Comparison of ENCODE assay signal across 8 cellular contexts in the genomic region with DNA sequence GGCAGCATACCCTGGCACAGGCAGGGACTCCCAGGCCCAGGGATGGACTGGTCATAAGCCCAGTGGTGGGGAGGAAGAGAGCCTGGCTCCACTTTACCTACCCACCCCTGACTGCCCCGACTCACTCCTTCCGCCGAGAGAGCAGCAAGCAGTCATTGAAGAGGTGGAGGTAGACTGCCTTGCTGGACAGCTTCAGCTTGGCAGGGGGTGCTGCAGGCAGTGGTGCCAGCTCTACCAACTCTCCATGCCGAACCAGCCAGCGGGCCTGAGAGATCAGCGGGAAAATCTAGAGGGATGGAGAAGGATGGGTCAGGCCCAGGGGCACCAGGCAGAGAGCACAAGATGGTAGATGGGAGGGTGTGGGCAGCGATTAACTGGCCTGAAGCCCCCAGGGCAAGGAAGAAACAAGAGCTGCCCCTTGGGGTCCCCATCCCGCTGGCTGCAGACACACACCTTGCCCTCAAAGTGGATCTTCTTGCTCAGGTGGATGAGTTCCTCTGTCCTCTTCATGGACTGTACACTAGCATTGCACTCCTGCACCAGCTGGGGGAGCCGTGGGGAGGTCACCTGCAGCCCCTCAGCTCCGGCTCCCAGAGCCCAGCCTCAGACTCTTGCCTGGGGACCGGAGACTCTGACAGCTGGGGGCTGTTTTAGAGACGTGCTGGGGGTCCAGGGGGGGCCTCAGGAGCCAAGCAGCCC. TPM values are rescaled to one million over a fixed set of nuclear protein-coding genes. Genes with fewer than 3 reads are reported as not detected.
DNase-seq lines count a peak whose midpoint lies in the region; ATAC-seq and TF ChIP-seq lines count a peak whose summit lies in the region.

No MANE protein-coding gene starts in this region.

- WGBS in psoas muscle, 3 donors, result 77 to 85% (median 81%) methylated on average over 12 of the region's 12 CpGs

- no peak for ATAC-seq in psoas muscle
- no peak for ATAC-seq in GM19467 (IDR thresholded peaks at IDR 0.05; ENCODE audit: unreplicated experiment)
- no peak for ATAC-seq in HG02588 (IDR thresholded peaks at IDR 0.05; ENCODE audit: unreplicated experiment)

- peaks cover 6% of the 10 kb centered on the region for H3K4me1 ChIP-seq in OCI-LY7 (ENCODE audit: insufficient read depth, low read length, poor library complexity, severe bottlenecking)
- no peaks in the 10 kb centered on the region for H3K4me1 ChIP-seq in psoas muscle

- no TSS peak for BruUV-seq in OCI-LY7 (replicated peaks; lab: Mats Ljungman, UMichigan)

- DNase-seq in SHP77 (lab: John Stamatoyannopoulos, UW) (peak; percentile 36 to 43), SHP77 treated with DMSO at 0.1 percent for 48 hours (lab: John Stamatoyannopoulos, UW) (no peak), OCI-LY7 (ENCODE audit: low spot score) (peak; percentile 44), cardiac fibroblast (ENCODE audit: low read depth in 2 of 2) (no peak), psoas muscle (no peak), DMS79 (lab: John Stamatoyannopoulos, UW) (no peak)

- CTCF ChIA-PET in OCI-LY7 (lab: Charles Lee; ENCODE audit: unreplicated experiment), result no interaction called here

- H3K27ac ChIP-seq in OCI-LY7 (ENCODE audit: low read depth, low read length, poor library complexity, severe bottlenecking), result no peak overlapping the region
- no peak overlapping the region for H3K27ac ChIP-seq in psoas muscle

- intact Hi-C loops in OCI-LY7 (cut with micrococcal nuclease; ENCODE audit: unreplicated experiment), result loop anchor here (5.0 kb wide), 2 partner anchors 163 to 703 kb away; a partner anchor contains a TSS
- intact Hi-C loops in psoas muscle (cut with DNase I), result no loop called here

- no peaks in the 10 kb centered on the region for H3K9me2 ChIP-seq in OCI-LY7 (ENCODE audit: insufficient read depth, low read length)

- no peaks in the 10 kb centered on the region for H3K27me3 ChIP-seq in psoas muscle (ENCODE audit: insufficient read depth in 3 of 3, low read length in 2 of 3)

- H3K4me2 ChIP-seq in OCI-LY7 (ENCODE audit: low read length), result no peak overlapping the region

- TF ChIP-seq CTCF in OCI-LY7 (conservative IDR thresholded peaks at IDR 0.05; ENCODE audit: low read length) (peak; percentile 50; the same call in 1 of the 2 replicates), cardiac fibroblast (IDR thresholded peaks at IDR 0.05; ENCODE audit: low read depth, low read length) (peak; percentile 36), psoas muscle (IDR thresholded peaks at IDR 0.05) (peak; percentile 19)

- no peaks in the 10 kb centered on the region for H3K79me2 ChIP-seq in OCI-LY7 (ENCODE audit: insufficient read depth, low read depth, low read length)

- H3K4me3 ChIP-seq in OCI-LY7 (ENCODE audit: low read depth, low read length, poor library complexity, severe bottlenecking), result no peak overlapping the region
- no peak overlapping the region for H3K4me3 ChIP-seq in cardiac fibroblast (replicated peaks in 1 of 2; ENCODE audit: low read depth in 2 of 2, low read length in 2 of 2)
- H3K4me3 ChIP-seq in psoas muscle, result no peak overlapping the region

- POLR2A ChIA-PET in OCI-LY7 (lab: Charles Lee), result no interaction called here

- H3K9me3 ChIP-seq in OCI-LY7 (ENCODE audit: low read length) (no peaks in the 10 kb centered on the region), psoas muscle (no peaks in the 10 kb centered on the region)

- H3K36me3 ChIP-seq in OCI-LY7 (ENCODE audit: insufficient read depth, low read length) (no peaks in the 10 kb centered on the region), psoas muscle (ENCODE audit: insufficient read depth in 1 of 2, low read depth in 1 of 2) (no peaks in the 10 kb centered on the region)

- no peaks in the 10 kb centered on the region for H4K20me1 ChIP-seq in OCI-LY7 (ENCODE audit: insufficient read depth, low read length)

- H2AFZ ChIP-seq in OCI-LY7 (ENCODE audit: low read length), result no peak overlapping the region

RNA-seq across cellular contexts. Expression of a gene that starts 7.7 kb away (rescaled TPM):
- total RNA-seq in OCI-LY7 (2014; rRNA removed; shearing (Covaris generic)), result 2.7 and 5.9 TPM in 2 replicates
- total RNA-seq in OCI-LY7 (2022) (3.9 and 6.2 TPM in 2 replicates), psoas muscle (1 to 10 TPM; 1.1 to 1.8 (median 1.3) TPM)
- polyA plus RNA-seq in psoas muscle, result 1 to 10 TPM in 2 of 3 donors, under 1 TPM in 1; 0.99 to 2.4 (median 1.3) TPM

RNA-seq across cellular contexts. Expression of a gene that starts 32.2 kb away (rescaled TPM):
- total RNA-seq in OCI-LY7 (2014; rRNA removed; shearing (Covaris generic)), result 7.9 and 11.6 TPM in 2 replicates
- total RNA-seq in OCI-LY7 (2022), result 15.4 and 15.6 TPM in 2 replicates
- total RNA-seq in psoas muscle, result 1 to 10 TPM; 1.0 to 5.1 (median 4.6) TPM
- 1 to 10 TPM; 1.4 to 7.4 (median 4.0) TPM for polyA plus RNA-seq in psoas muscle

RNA-seq across cellular contexts. Expression of a gene that starts 48.9 kb away (rescaled TPM):
- total RNA-seq in OCI-LY7 (2014; rRNA removed; shearing (Covaris generic)), result not detected in 2 replicates
- 0.15 TPM in 1 of 2 replicates, not detected in the other for total RNA-seq in OCI-LY7 (2022)
- 1 to 10 TPM; 3.0 to 7.0 (median 3.5) TPM for total RNA-seq in psoas muscle
- 1 to 10 TPM; 1.3 to 8.0 (median 1.5) TPM for polyA plus RNA-seq in psoas muscle

Comparison
In these comparisons a context has a peak if more than half of its experiments do, and no peak if none do; other contexts are left out.
1. DNase-seq: peak in SHP77 (2 of 2) and OCI-LY7 (single experiment); none in SHP77 treated with DMSO at 0.1 percent for 48 hours (single experiment), cardiac fibroblast (0 of 2), psoas muscle (0 of 2) and DMS79 (single experiment).
2. Peak in every context shown above with its lines, with median percentiles within 50 percentile points of each other: CTCF ChIP-seq.